Comparison of ENCODE assay signal across 8 cellular contexts in the genomic region with DNA sequence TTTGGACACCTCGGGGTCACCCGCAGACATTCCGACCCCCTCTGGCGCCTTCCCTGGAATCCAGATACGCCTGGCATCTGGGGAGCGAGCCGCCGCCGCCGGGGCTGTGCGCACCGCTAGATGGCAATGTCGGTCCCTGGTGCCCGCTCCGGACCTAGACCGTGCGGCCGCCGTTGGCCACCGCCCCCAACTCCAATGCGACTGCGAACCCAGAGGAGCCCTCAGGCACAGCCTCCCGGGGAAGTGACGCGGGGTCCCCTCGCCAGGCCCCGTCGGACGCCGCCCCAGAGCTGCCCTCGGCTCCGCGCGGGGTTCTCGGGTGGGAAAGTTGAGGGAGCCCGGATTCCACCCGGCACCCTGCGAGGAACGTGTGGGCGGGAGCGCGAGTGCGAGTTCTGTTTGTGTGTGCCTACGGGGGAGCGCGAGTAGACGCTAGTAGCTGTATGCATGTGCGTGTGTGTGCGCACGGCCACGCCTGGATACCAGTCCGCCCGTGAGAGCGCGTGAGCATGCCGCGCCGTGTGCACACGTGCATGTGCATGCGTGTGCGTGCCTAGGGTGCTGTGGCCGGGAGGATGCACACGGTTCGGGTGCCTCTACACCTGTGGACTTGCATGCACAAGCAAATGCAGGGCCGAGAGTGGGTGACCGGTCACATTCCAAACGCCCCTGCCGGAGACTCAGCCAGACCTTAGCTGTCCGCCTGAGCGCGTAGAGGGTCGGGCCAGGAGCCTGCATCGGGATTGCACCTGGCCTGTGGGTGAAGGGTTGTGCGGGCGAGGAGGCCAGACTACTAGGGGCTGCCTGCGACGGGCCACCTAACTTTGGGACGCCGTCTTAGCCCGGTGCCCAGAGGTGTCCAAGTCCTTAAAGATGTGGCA. TPM values are rescaled to one million over a fixed set of nuclear protein-coding genes. Genes with fewer than 3 reads are reported as not detected.
DNase-seq lines count a peak whose midpoint lies in the region; ATAC-seq and TF ChIP-seq lines count a peak whose summit lies in the region.

No MANE protein-coding gene starts in this region.

- no peaks in the 10 kb centered on the region for H3K36me3 Mint-ChIP-seq in activated CD4-positive, alpha-beta memory T cell treated with anti-CD3 and anti-CD28 coated beads, Interleukin-2, amount 10 ng/mL, durations not matched to agents 7 days and 5 days (ENCODE audit: low read depth)

- peaks cover 19 to 22% of the 10 kb centered on the region in 2 donors for H3K4me1 ChIP-seq in esophagus (ENCODE audit: control insufficient read depth in 2 of 2, insufficient read depth in 2 of 2, low read length in 1 of 2)
- peaks cover 10 to 28% of the 10 kb centered on the region in 2 donors for H3K4me1 ChIP-seq in mucosa of rectum (ENCODE audit: control insufficient read depth in 2 of 2, insufficient read depth in 2 of 2, low read length in 2 of 2)
- peaks cover 46% of the 10 kb centered on the region for H3K4me1 ChIP-seq in suprapubic skin

- H3K9me3 ChIP-seq in esophagus (ENCODE audit: control insufficient read depth in 2 of 2, insufficient read depth in 1 of 2, low read depth in 1 of 2, low read length in 1 of 2) (no peaks in the 10 kb centered on the region), mucosa of rectum (ENCODE audit: control insufficient read depth in 2 of 2, low read length in 2 of 2) (no peaks in the 10 kb centered on the region), suprapubic skin (no peaks in the 10 kb centered on the region)

- DNase-seq in NCI-H2081 (lab: John Stamatoyannopoulos, UW) (peak; percentile 79 to 82), NCI-H2081 treated with DMSO at 0.1 percent for 48 hours (lab: John Stamatoyannopoulos, UW) (no peak), NCI-H446 treated with DMSO at 0.1 percent for 48 hours (lab: John Stamatoyannopoulos, UW) (peak; percentile 55), suprapubic skin (ENCODE audit: low spot score in 2 of 2) (peak in 1 of 2 donors; percentile 74)
- DNase-seq in activated CD4-positive, alpha-beta memory T cell treated with anti-CD3 and anti-CD28 coated beads, Interleukin-2, amount 10 ng/mL, durations not matched to agents 7 days and 5 days: peak; percentile 62

- POLR2A ChIA-PET in activated CD4-positive, alpha-beta memory T cell treated with anti-CD3 and anti-CD28 coated beads, Interleukin-2, amount 10 ng/mL, durations not matched to agents 7 days and 5 days (lab: Charles Lee): interaction anchor here (1.4 kb wide), 1 partner anchor 37 kb away, joined by 3 read pairs; no protein-coding TSS in a partner anchor

- no peak overlapping the region for H3K9ac ChIP-seq in mucosa of rectum (ENCODE audit: low read depth in 1 of 2, low read length in 2 of 2)

- peaks cover 38% of the 10 kb centered on the region for H3K4me1 Mint-ChIP-seq in activated CD4-positive, alpha-beta memory T cell treated with anti-CD3 and anti-CD28 coated beads, Interleukin-2, amount 10 ng/mL, durations not matched to agents 7 days and 5 days

- H3K27ac ChIP-seq in esophagus (ENCODE audit: low read depth in 2 of 2, low read length in 1 of 2) (no peak overlapping the region), mucosa of rectum (ENCODE audit: low read depth in 2 of 2, low read length in 2 of 2) (no peak overlapping the region), suprapubic skin (no peak overlapping the region)

- H3K27ac Mint-ChIP-seq in activated CD4-positive, alpha-beta memory T cell treated with anti-CD3 and anti-CD28 coated beads, Interleukin-2, amount 10 ng/mL, durations not matched to agents 7 days and 5 days: no peak overlapping the region

- peak overlapping the region; percentile 20 to 26 for H3K4me3 ChIP-seq in esophagus (ENCODE audit: low read depth in 1 of 2, low read length in 2 of 2)
- peak overlapping the region; percentile 50 to 61 for H3K4me3 ChIP-seq in mucosa of rectum (ENCODE audit: low read length in 2 of 2)
- peak overlapping the region; percentile 53 for H3K4me3 ChIP-seq in suprapubic skin

- no peaks in the 10 kb centered on the region for H3K36me3 ChIP-seq in esophagus (ENCODE audit: control insufficient read depth in 2 of 2, insufficient read depth in 2 of 2, low read length in 1 of 2)
- H3K36me3 ChIP-seq in mucosa of rectum (ENCODE audit: control insufficient read depth in 2 of 2, insufficient read depth in 2 of 2, low read length in 2 of 2): no peaks in the 10 kb centered on the region
- no peaks in the 10 kb centered on the region for H3K36me3 ChIP-seq in suprapubic skin

- H3K27me3 ChIP-seq in esophagus (ENCODE audit: control insufficient read depth in 1 of 2, insufficient read depth in 2 of 2, low read length in 2 of 2) (peaks cover 4 to 19% of the 10 kb centered on the region in 2 donors), mucosa of rectum (ENCODE audit: control insufficient read depth in 2 of 2, insufficient read depth in 2 of 2, low read length in 2 of 2) (peaks cover 34 to 46% of the 10 kb centered on the region in 2 donors), suprapubic skin (peaks cover 60% of the 10 kb centered on the region)

- H3K27me3 Mint-ChIP-seq in activated CD4-positive, alpha-beta memory T cell treated with anti-CD3 and anti-CD28 coated beads, Interleukin-2, amount 10 ng/mL, durations not matched to agents 7 days and 5 days: peaks cover 65% of the 10 kb centered on the region

- 1 to 2% methylated on average over 80 of the region's 80 CpGs for WGBS in esophagus, 2 donors
- 0% methylated on average over 15 of the region's 80 CpGs for WGBS in suprapubic skin

- ATAC-seq in HG02763 (IDR thresholded peaks at IDR 0.05; ENCODE audit: unreplicated experiment): peak; percentile 41

- TF ChIP-seq POLR2A in suprapubic skin (IDR thresholded peaks at IDR 0.05): no peak

- no peaks in the 10 kb centered on the region for H3K9me3 Mint-ChIP-seq in activated CD4-positive, alpha-beta memory T cell treated with anti-CD3 and anti-CD28 coated beads, Interleukin-2, amount 10 ng/mL, durations not matched to agents 7 days and 5 days

- H3K4me3 Mint-ChIP-seq in activated CD4-positive, alpha-beta memory T cell treated with anti-CD3 and anti-CD28 coated beads, Interleukin-2, amount 10 ng/mL, durations not matched to agents 7 days and 5 days: peak overlapping the region; percentile 30

- CTCF ChIA-PET in activated CD4-positive, alpha-beta memory T cell treated with anti-CD3 and anti-CD28 coated beads, Interleukin-2, amount 10 ng/mL, durations not matched to agents 7 days and 5 days (lab: Charles Lee): interaction anchor here (0.6 to 2.1 kb wide), 11 partner anchors 10 to 281 kb away, joined by 3 to 13 read pairs (median 3); partner anchors contain the start of genes ATG13 and HARBI1

- TF ChIP-seq EP300 in suprapubic skin (IDR thresholded peaks at IDR 0.05): no peak

- peak; percentile 45 to 86 for TF ChIP-seq CTCF in suprapubic skin (IDR thresholded peaks at IDR 0.05)

RNA-seq across cellular contexts. Expression of gene CHRM4, which starts 1.9 kb away (rescaled TPM):
- total RNA-seq in activated CD4-positive, alpha-beta memory T cell treated with anti-CD3 and anti-CD28 coated beads, Interleukin-2, amount 10 ng/mL, durations not matched to agents 7 days and 5 days: under 1 TPM; 0.30 to 0.38 TPM
- under 1 TPM in 1 of 2 donors, not detected in 1; 0.02 TPM for polyA plus RNA-seq in esophagus
- 1 to 10 TPM in 3 of 4 donors, under 1 TPM in 1; 0.80 to 3.0 (median 2.6) TPM for total RNA-seq in suprapubic skin

RNA-seq across cellular contexts. Expression of gene MDK, which starts 8.2 kb away (rescaled TPM):
- total RNA-seq in activated CD4-positive, alpha-beta memory T cell treated with anti-CD3 and anti-CD28 coated beads, Interleukin-2, amount 10 ng/mL, durations not matched to agents 7 days and 5 days: 1 to 10 TPM; 3.5 to 4.1 TPM
- 10 to 100 TPM; 19.9 to 24.3 TPM for polyA plus RNA-seq in esophagus
- 10 to 100 TPM in 3 of 4 donors, 1 to 10 TPM in 1; 9.1 to 22.6 (median 13.9) TPM for total RNA-seq in suprapubic skin

RNA-seq across cellular contexts. Expression of gene DGKZ, which starts 42.4 kb away (rescaled TPM):
- total RNA-seq in activated CD4-positive, alpha-beta memory T cell treated with anti-CD3 and anti-CD28 coated beads, Interleukin-2, amount 10 ng/mL, durations not matched to agents 7 days and 5 days: 100 to 1,000 TPM; 141 to 143 TPM
- 10 to 100 TPM; 27.3 to 36.6 TPM for polyA plus RNA-seq in esophagus
- 10 to 100 TPM; 60.5 to 91.0 (median 73.4) TPM for total RNA-seq in suprapubic skin
